1 cellular context compared by ENCODE assay signal in genomic region chr13:32977321-32977720, GRCh38.
TF ChIP-seq lines count a peak whose summit lies in the region.

No MANE protein-coding gene starts in this region.

TF ChIP-seq in HEK293, 187 proteins besides CTCF, POLR2A, EP300 and RAD21 (continued from another document):
- TF ChIP-seq, protein P1, sequence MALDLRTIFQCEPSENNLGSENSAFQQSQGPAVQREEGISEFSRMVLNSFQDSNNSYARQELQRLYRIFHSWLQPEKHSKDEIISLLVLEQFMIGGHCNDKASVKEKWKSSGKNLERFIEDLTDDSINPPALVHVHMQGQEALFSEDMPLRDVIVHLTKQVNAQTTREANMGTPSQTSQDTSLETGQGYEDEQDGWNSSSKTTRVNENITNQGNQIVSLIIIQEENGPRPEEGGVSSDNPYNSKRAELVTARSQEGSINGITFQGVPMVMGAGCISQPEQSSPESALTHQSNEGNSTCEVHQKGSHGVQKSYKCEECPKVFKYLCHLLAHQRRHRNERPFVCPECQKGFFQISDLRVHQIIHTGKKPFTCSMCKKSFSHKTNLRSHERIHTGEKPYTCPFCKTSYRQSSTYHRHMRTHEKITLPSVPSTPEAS (tag by site-specific recombination; IDR thresholded peaks at IDR 0.05) = peak; percentile 95
